Comparison of ENCODE assay signal across 9 cellular contexts in the genomic region with DNA sequence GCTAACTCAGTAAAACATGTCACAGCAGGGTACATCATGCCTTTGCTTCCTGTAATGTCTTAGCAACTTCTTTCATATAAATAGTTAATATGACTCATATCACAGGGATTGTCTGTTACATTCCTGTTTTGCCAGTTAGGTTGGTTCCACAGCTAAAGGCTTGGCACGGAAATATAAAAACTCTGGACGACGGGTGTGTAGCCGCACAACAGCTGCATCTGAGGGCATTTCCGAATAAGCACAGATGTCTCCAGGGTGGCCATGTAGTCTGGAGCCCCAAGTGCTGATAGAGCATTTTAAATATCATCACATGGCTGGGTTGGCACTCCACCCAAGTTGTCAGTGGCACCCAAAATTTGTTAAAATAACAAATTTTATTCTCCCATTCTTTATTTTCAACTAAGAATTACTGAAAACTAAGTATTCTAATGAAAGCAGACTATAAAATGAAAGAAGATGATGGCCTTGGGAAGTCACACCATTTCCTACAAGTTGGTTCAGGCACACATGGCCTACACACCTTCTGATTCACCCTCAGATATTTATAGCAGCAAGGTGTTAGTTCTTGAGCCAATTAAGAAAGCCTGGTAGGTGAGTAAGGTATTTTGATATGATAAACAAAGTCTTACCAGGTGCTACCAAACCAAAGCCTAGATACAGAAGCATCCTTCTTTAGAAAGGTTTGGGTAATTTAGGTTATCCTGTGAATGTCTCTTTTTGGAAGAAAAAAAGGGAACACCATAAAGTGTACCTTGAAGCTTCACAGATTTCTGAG.
DNase-seq lines count a peak whose midpoint lies in the region; ATAC-seq and TF ChIP-seq lines count a peak whose summit lies in the region.
"Had no signal": no experiment of that assay in that cellular context is flagged by ENCODE, and none has a peak within 500 bp of the region (broad histone marks: within the 10 kb centered on the region; RNA-seq: fewer than 3 reads in every experiment).

No MANE protein-coding gene starts in this region.

- WGBS in body of pancreas, 2 donors: 0 to 19% methylated on average over 5 of the region's 5 CpGs
- no CpG with 5 or more reads among the region's 5 CpGs for WGBS in mesendoderm (ENCODE audit: extremely low coverage, insufficient coverage, low lambda C conversion rate)

- TF ChIP-seq POLR2A in body of pancreas (IDR thresholded peaks at IDR 0.05): no peak

- H2BK5ac ChIP-seq in mesendoderm (ENCODE audit: low read length): no peak overlapping the region

- no peak overlapping the region for H2BK15ac ChIP-seq in mesendoderm (replicated peaks; ENCODE audit: low read depth)

- H3K4me3 ChIP-seq in CD4-positive, CD25-positive, alpha-beta regulatory T cell (ENCODE audit: low read depth, low read length): peak overlapping the region; percentile 60
- H3K4me3 ChIP-seq in body of pancreas (no peak overlapping the region), mesendoderm (ENCODE audit: low read length) (no peak overlapping the region)
- H3K4me3 ChIP-seq: right lobe of liver had no signal

- no peak overlapping the region for H4K5ac ChIP-seq in mesendoderm (ENCODE audit: low read length)

- H3K79me2 ChIP-seq in mesendoderm (ENCODE audit: control insufficient read depth, insufficient read depth, low read length): no peaks in the 10 kb centered on the region

- no peak overlapping the region for H2AK5ac ChIP-seq in mesendoderm (ENCODE audit: low read length)

- peaks cover 78% of the 10 kb centered on the region for H3K4me1 ChIP-seq in CD4-positive, CD25-positive, alpha-beta regulatory T cell (ENCODE audit: control insufficient read depth, insufficient read depth, low read length, poor library complexity, severe bottlenecking)
- H3K4me1 ChIP-seq in body of pancreas: peaks cover 22% of the 10 kb centered on the region
- no peaks in the 10 kb centered on the region for H3K4me1 ChIP-seq in mesendoderm (ENCODE audit: control insufficient read depth, low read depth, low read length)
- H3K4me1 ChIP-seq: right lobe of liver had no signal

- no peaks in the 10 kb centered on the region for H3K9me3 Mint-ChIP-seq in CD4-positive, CD25-positive, alpha-beta regulatory T cell

- H3K79me1 ChIP-seq in mesendoderm (ENCODE audit: low read length): no peaks in the 10 kb centered on the region

- H3K4me1 Mint-ChIP-seq in CD4-positive, CD25-positive, alpha-beta regulatory T cell: peaks cover 52 to 90% (median 66%) of the 10 kb centered on the region in 4 donors

- no peaks in the 10 kb centered on the region for H3K27me3 ChIP-seq in CD4-positive, CD25-positive, alpha-beta regulatory T cell (ENCODE audit: control insufficient read depth, insufficient read depth, low read length)
- no peaks in the 10 kb centered on the region for H3K27me3 ChIP-seq in body of pancreas
- no peaks in the 10 kb centered on the region for H3K27me3 ChIP-seq in mesendoderm (ENCODE audit: insufficient read depth, low read length, poor library complexity)
- H3K27me3 ChIP-seq: right lobe of liver had no signal

- intact Hi-C loops in body of pancreas (cut with DNase I): no loop called here

- peak overlapping the region in 3 of 4 donors; percentile 43 to 85 (median 48) for H3K4me3 Mint-ChIP-seq in CD4-positive, CD25-positive, alpha-beta regulatory T cell

- no peaks in the 10 kb centered on the region for H3K36me3 ChIP-seq in CD4-positive, CD25-positive, alpha-beta regulatory T cell (ENCODE audit: control insufficient read depth, insufficient read depth, low read length)
- H3K36me3 ChIP-seq in body of pancreas (replicated peaks in 1 of 2; ENCODE audit: insufficient read depth in 1 of 2, low read depth in 2 of 2): no peaks in the 10 kb centered on the region
- no peaks in the 10 kb centered on the region for H3K36me3 ChIP-seq in mesendoderm (ENCODE audit: control insufficient read depth, insufficient read depth, low read length)
- H3K36me3 ChIP-seq: right lobe of liver had no signal

- no peaks in the 10 kb centered on the region for H3K27me3 Mint-ChIP-seq in CD4-positive, CD25-positive, alpha-beta regulatory T cell

- H3K27ac Mint-ChIP-seq in CD4-positive, CD25-positive, alpha-beta regulatory T cell: peak overlapping the region; percentile 91 to 99 (median 99)

- H4K8ac ChIP-seq in mesendoderm (ENCODE audit: low read depth, low read length): no peak overlapping the region

- no peaks in the 10 kb centered on the region for H3K9me3 ChIP-seq in CD4-positive, CD25-positive, alpha-beta regulatory T cell (ENCODE audit: control insufficient read depth in 2 of 2, low read length in 2 of 2)
- H3K9me3 ChIP-seq in body of pancreas: no peaks in the 10 kb centered on the region
- H3K9me3 ChIP-seq: right lobe of liver had no signal

- no peak overlapping the region for H3K23ac ChIP-seq in mesendoderm (ENCODE audit: low read length)

- H3K56ac ChIP-seq in mesendoderm (ENCODE audit: low read length): no peak overlapping the region

- no peak for DNase-seq in CD4-positive, CD25-positive, alpha-beta regulatory T cell
- peak; percentile 92 for DNase-seq in LoVo (ENCODE audit: low spot score)
- peak; percentile 39 to 73 (median 62) for DNase-seq in body of pancreas
- DNase-seq in mesendoderm: no peak
- no peak for DNase-seq in SKM-1 treated with dmso at 0.1 percent for 144 hours (lab: John Stamatoyannopoulos, UW; ENCODE audit: unreplicated experiment)
- DNase-seq in NCI-H748 treated with DMSO at 0.1 percent for 48 hours (lab: John Stamatoyannopoulos, UW): no peak
- DNase-seq: right lobe of liver had no signal

- no peak overlapping the region for H3K4me2 ChIP-seq in mesendoderm (ENCODE audit: low read length)

- no peak overlapping the region for H3K18ac ChIP-seq in mesendoderm (ENCODE audit: low read length)

- peak; percentile 27 to 32 for ATAC-seq in CD4-positive, CD25-positive, alpha-beta regulatory T cell (ENCODE audit: low read depth in 2 of 2)
- ATAC-seq in GM21447 (IDR thresholded peaks at IDR 0.05; ENCODE audit: unreplicated experiment) (peak; percentile 14), body of pancreas (peak; percentile 94), HG02970 (IDR thresholded peaks at IDR 0.05; ENCODE audit: low FRiP score, unreplicated experiment) (no peak)

- H3K4ac ChIP-seq in mesendoderm (ENCODE audit: low read depth, low read length): no peak overlapping the region

- H3K27ac ChIP-seq in CD4-positive, CD25-positive, alpha-beta regulatory T cell (ENCODE audit: insufficient read depth, low read length, poor library complexity, severe bottlenecking): peak overlapping the region; percentile 75
- H3K27ac ChIP-seq in body of pancreas (peak overlapping the region; percentile 19 to 73 (median 46)), mesendoderm (ENCODE audit: low read depth, low read length) (no peak overlapping the region)
- H3K27ac ChIP-seq: right lobe of liver had no signal

- peaks cover 6% of the 10 kb centered on the region for H3K36me3 Mint-ChIP-seq in CD4-positive, CD25-positive, alpha-beta regulatory T cell

- H3K9ac ChIP-seq in mesendoderm (ENCODE audit: low read length): no peak overlapping the region

- TF ChIP-seq CTCF in body of pancreas (IDR thresholded peaks at IDR 0.05): no peak

- peak overlapping the region; percentile 14 for H2BK120ac ChIP-seq in mesendoderm (ENCODE audit: low read depth, low read length)

Comparison
In these comparisons a context has a peak if more than half of its experiments do, and no peak if none do; other contexts are left out.
1. DNase-seq: peak in LoVo (single experiment) and body of pancreas (4 of 4); none in CD4-positive, CD25-positive, alpha-beta regulatory T cell (0 of 3), mesendoderm (single experiment), SKM-1 treated with dmso at 0.1 percent for 144 hours (single experiment) and NCI-H748 treated with DMSO at 0.1 percent for 48 hours (single experiment).